Comparison of ENCODE assay signal across 24 cellular contexts in the genomic region with DNA sequence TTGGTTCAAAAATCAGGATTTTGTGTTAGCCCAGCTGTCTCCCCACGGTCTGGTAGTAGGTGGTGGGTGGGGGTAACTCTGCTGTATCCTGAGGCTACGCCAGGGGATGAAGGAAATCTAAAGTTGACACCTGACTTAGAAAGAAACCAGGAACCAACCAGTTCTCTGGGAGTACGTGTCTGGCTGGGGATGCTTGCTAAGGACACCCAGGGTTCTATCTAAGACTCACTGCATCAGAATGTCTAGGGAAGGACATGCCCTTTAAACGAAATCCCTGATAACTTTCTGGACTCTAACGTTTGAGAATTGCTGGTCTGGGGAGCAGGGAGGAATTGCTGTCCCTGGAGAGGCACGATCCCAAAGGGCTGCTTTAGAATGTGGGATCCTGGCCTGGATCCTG. TPM values are rescaled to one million over a fixed set of nuclear protein-coding genes. Genes with fewer than 3 reads are reported as not detected.
"Had no signal": no experiment of that assay in that cellular context is flagged by ENCODE, and none has a peak within 500 bp of the region (broad histone marks: within the 10 kb centered on the region; RNA-seq: fewer than 3 reads in every experiment).

No MANE protein-coding gene starts in this region.

- H3K36me3 ChIP-seq: esophagus squamous epithelium, gastroesophageal sphincter, neural progenitor cell, ovary, right atrium auricular region, sigmoid colon, tibial nerve had no signal

- FAIRE-seq: small intestine had no signal

- H2AFZ ChIP-seq: neural progenitor cell had no signal

- H3K4me1 ChIP-seq: gastroesophageal sphincter, sigmoid colon, testis, tibial nerve had no signal

- H3K4me2 ChIP-seq: neural progenitor cell had no signal

- H3K4me3 ChIP-seq: esophagus squamous epithelium, gastroesophageal sphincter, mucosa of descending colon, neural progenitor cell, ovary, right atrium auricular region, sigmoid colon, testis, tibial nerve had no signal

- H3K9me3 ChIP-seq: esophagus squamous epithelium, mucosa of descending colon, ovary, testis had no signal

- H3K27ac ChIP-seq: epithelial cell of prostate, gastroesophageal sphincter, neural progenitor cell, ovary, sigmoid colon, testis, tibial nerve had no signal

- H3K27me3 ChIP-seq: neural progenitor cell, ovary, right atrium auricular region, sigmoid colon, testis, tibial nerve had no signal

- H3K9ac ChIP-seq: neural progenitor cell had no signal

- DNase-seq: cortex of kidney; effector memory CD4-positive, alpha-beta T cell; esophagus squamous epithelium; foreskin fibroblast; immature natural killer cell; mucosa of descending colon; naive thymus-derived CD8-positive, alpha-beta T cell; ovary; sigmoid colon; stimulated activated CD4-positive, alpha-beta T cell treated with anti-CD3 and anti-CD28 coated beads, Interleukin-12 subunit alpha, Interleukin-12 subunit beta, amount 100 ng/mL, for 4 hours; stimulated activated naive CD4-positive, alpha-beta T cell treated with Interleukin-2 at 50 U/mL for 16 hours; testis had no signal

- ATAC-seq: gastroesophageal sphincter; mucosa of descending colon; naive thymus-derived CD8-positive, alpha-beta T cell had no signal

RNA-seq across cellular contexts. Expression of a gene that starts 39.2 kb away (rescaled TPM):
- total RNA-seq: cardiac septum; chondrocyte; esophagus squamous epithelium; gastroesophageal sphincter; kidney epithelial cell; mammary epithelial cell; mesenteric fat pad; mucosa of descending colon; naive thymus-derived CD8-positive, alpha-beta T cell; ovary; posterior vena cava; right atrium auricular region; sigmoid colon; tibial nerve had no signal
- polyA plus RNA-seq: immature natural killer cell; mammary epithelial cell; naive thymus-derived CD8-positive, alpha-beta T cell; ovary; sigmoid colon had no signal
